In the genomic region with DNA sequence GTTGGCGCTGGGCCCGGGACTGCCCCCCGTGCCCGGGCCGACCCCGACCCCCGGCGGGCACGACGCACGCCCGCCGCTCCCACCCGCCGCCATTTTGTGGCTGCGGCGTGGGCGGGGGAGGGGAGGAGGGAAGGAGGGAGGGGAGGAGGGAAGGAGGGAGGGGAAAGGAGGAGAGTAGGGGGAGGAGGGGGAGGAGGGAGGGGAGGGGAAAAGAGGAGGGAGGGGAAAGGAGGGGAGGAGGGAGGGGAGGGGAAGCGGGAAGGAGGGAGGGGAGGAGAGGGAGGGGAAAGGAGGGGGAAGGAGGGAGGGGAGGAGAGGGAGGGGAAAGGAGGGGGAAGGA, we compare ENCODE assay signal across 8 cellular contexts. TPM values are rescaled to one million over a fixed set of nuclear protein-coding genes. Genes with fewer than 3 reads are reported as not detected.
A peak's percentile ranks its signal among the peaks of the same experiment; 100 is the strongest.
DNase-seq lines count a peak whose midpoint lies in the region; ATAC-seq and TF ChIP-seq lines count a peak whose summit lies in the region.

A gene (minus strand): TSS at position 104 of the 340 bp plus-strand sequence. CDS start 11 bp downstream, at position 93.

- no peaks in the 10 kb centered on the region for H3K9me3 Mint-ChIP-seq in activated T-helper 1 cell treated with anti-CD3 and anti-CD28 coated beads, Interleukin-12 subunit alpha, Interleukin-12 subunit beta, Interleukin-2, Interleukin-4 antibody, amounts not matched to agents 30 ng/mL and 10 ng/mL and 1 ng/mL, durations not matched to agents 14 hours and 24 hours and 36 hours
- no peaks in the 10 kb centered on the region for H3K9me3 Mint-ChIP-seq in nephron

- H3K27ac ChIP-seq in temporal lobe (ENCODE audit: low read depth, low read length), result peak within 1 kb of the TSS; percentile 88

- TF ChIP-seq CTCF in fibroblast of pulmonary artery (IDR thresholded peaks at IDR 0.05; ENCODE audit: low read length, missing control alignments) (no peak), nephron (IDR thresholded peaks at IDR 0.05; ENCODE audit: unreplicated experiment in 3 of 3) (no peak)

- H3K36me3 Mint-ChIP-seq in activated T-helper 1 cell treated with anti-CD3 and anti-CD28 coated beads, Interleukin-12 subunit alpha, Interleukin-12 subunit beta, Interleukin-2, Interleukin-4 antibody, amounts not matched to agents 30 ng/mL and 10 ng/mL and 1 ng/mL, durations not matched to agents 14 hours and 24 hours and 36 hours (ENCODE audit: low read depth), result no peaks in the 10 kb centered on the region
- peaks cover 17% of the 10 kb centered on the region for H3K36me3 Mint-ChIP-seq in nephron (ENCODE audit: low read depth)

- no peak for ATAC-seq in GM21737 (IDR thresholded peaks at IDR 0.05; ENCODE audit: unreplicated experiment)

- DNase-seq in NCI-H2227 (lab: John Stamatoyannopoulos, UW; ENCODE audit: unreplicated experiment) (peak; percentile 64), NCI-H2227 treated with DMSO at 0.1 percent for 48 hours (lab: John Stamatoyannopoulos, UW) (no peak), NCI-H774 (lab: John Stamatoyannopoulos, UW) (peak; percentile 61), fibroblast of pulmonary artery (ENCODE audit: low read depth) (peak; percentile 87)
- peak; percentile 40 for DNase-seq in activated T-helper 1 cell treated with anti-CD3 and anti-CD28 coated beads, Interleukin-12 subunit alpha, Interleukin-12 subunit beta, Interleukin-2, Interleukin-4 antibody, amounts not matched to agents 30 ng/mL and 10 ng/mL and 1 ng/mL, durations not matched to agents 14 hours and 24 hours and 36 hours (ENCODE audit: low spot score)

- H3K27me3 Mint-ChIP-seq in activated T-helper 1 cell treated with anti-CD3 and anti-CD28 coated beads, Interleukin-12 subunit alpha, Interleukin-12 subunit beta, Interleukin-2, Interleukin-4 antibody, amounts not matched to agents 30 ng/mL and 10 ng/mL and 1 ng/mL, durations not matched to agents 14 hours and 24 hours and 36 hours (ENCODE audit: insufficient read depth), result no peaks in the 10 kb centered on the region
- H3K27me3 Mint-ChIP-seq in nephron (ENCODE audit: low read depth), result no peaks in the 10 kb centered on the region

- peaks cover 9% of the 10 kb centered on the region for H3K4me1 Mint-ChIP-seq in activated T-helper 1 cell treated with anti-CD3 and anti-CD28 coated beads, Interleukin-12 subunit alpha, Interleukin-12 subunit beta, Interleukin-2, Interleukin-4 antibody, amounts not matched to agents 30 ng/mL and 10 ng/mL and 1 ng/mL, durations not matched to agents 14 hours and 24 hours and 36 hours (ENCODE audit: low read depth)
- H3K4me1 Mint-ChIP-seq in nephron, result peaks cover 6% of the 10 kb centered on the region

- H3K27ac Mint-ChIP-seq in activated T-helper 1 cell treated with anti-CD3 and anti-CD28 coated beads, Interleukin-12 subunit alpha, Interleukin-12 subunit beta, Interleukin-2, Interleukin-4 antibody, amounts not matched to agents 30 ng/mL and 10 ng/mL and 1 ng/mL, durations not matched to agents 14 hours and 24 hours and 36 hours, result peak within 1 kb of the TSS; percentile 36
- peak within 1 kb of the TSS in 1 of 3 experiments; percentile 38 for H3K27ac Mint-ChIP-seq in nephron

- H3K4me3 Mint-ChIP-seq in activated T-helper 1 cell treated with anti-CD3 and anti-CD28 coated beads, Interleukin-12 subunit alpha, Interleukin-12 subunit beta, Interleukin-2, Interleukin-4 antibody, amounts not matched to agents 30 ng/mL and 10 ng/mL and 1 ng/mL, durations not matched to agents 14 hours and 24 hours and 36 hours, result peak within 1 kb of the TSS; percentile 77
- H3K4me3 Mint-ChIP-seq in nephron, result peak within 1 kb of the TSS; percentile 67 to 78 (median 72)

- peak within 1 kb of the TSS; percentile 58 for H3K4me3 ChIP-seq in fibroblast of pulmonary artery (replicated peaks; ENCODE audit: low read depth, low read length)

- intact Hi-C loops in activated T-helper 1 cell treated with anti-CD3 and anti-CD28 coated beads, Interleukin-12 subunit alpha, Interleukin-12 subunit beta, Interleukin-2, Interleukin-4 antibody, amounts not matched to agents 30 ng/mL and 10 ng/mL and 1 ng/mL, durations not matched to agents 14 hours and 24 hours and 36 hours (cut with micrococcal nuclease), result loop anchor here (5.0 kb wide), 2 partner anchors 137 to 152 kb away; a partner anchor contains a TSS

RNA-seq across cellular contexts. Expression of the gene that starts here (rescaled TPM):
- total RNA-seq in activated T-helper 1 cell treated with anti-CD3 and anti-CD28 coated beads, Interleukin-12 subunit alpha, Interleukin-12 subunit beta, Interleukin-2, Interleukin-4 antibody, amounts not matched to agents 30 ng/mL and 10 ng/mL and 1 ng/mL, durations not matched to agents 14 hours and 24 hours and 36 hours, result 27.5 and 27.7 TPM in 2 replicates
- total RNA-seq in temporal lobe, result 56.5 TPM
